Comparison of ENCODE assay signal across 8 cellular contexts in genomic region chr13:33016414-33017409, GRCh38. TPM values are rescaled to one million over a fixed set of nuclear protein-coding genes. Genes with fewer than 3 reads are reported as not detected.
DNase-seq lines count a peak whose midpoint lies in the region; ATAC-seq and TF ChIP-seq lines count a peak whose summit lies in the region.

Gene KL (plus strand): TSS chr13:33016423. CDS start chr13:33016441, 18 bp downstream.

- H3K4me3 ChIP-seq in Peyer's patch (peak within 1 kb of the TSS; percentile 37 to 79 (median 46)), esophagus (ENCODE audit: low read depth in 1 of 2, low read length in 2 of 2) (peak within 1 kb of the TSS; percentile 51 to 55), muscle layer of colon (ENCODE audit: low read depth in 1 of 2, low read length in 2 of 2) (peak within 1 kb of the TSS; percentile 43 to 75)

- H3K27ac Mint-ChIP-seq in HFFc6, result no peak within 1 kb of the TSS

- in situ Hi-C loops in G401 (cut with HindIII; ENCODE audit: low sequenced_read_pairs), result no loop called here

- WGBS in esophagus, 2 donors, result 2 to 5% methylated on average over 74 to 109 of the region's 109 CpGs

- H3K27me3 ChIP-seq in Peyer's patch (no peaks in the 10 kb centered on the region), esophagus (ENCODE audit: control insufficient read depth in 1 of 2, insufficient read depth in 2 of 2, low read length in 2 of 2) (no peaks in the 10 kb centered on the region), muscle layer of colon (ENCODE audit: control insufficient read depth in 1 of 2, insufficient read depth in 2 of 2, low read length in 2 of 2) (no peaks in the 10 kb centered on the region)

- H3K36me3 Mint-ChIP-seq in HFFc6 (ENCODE audit: low read depth), result no peaks in the 10 kb centered on the region

- TF ChIP-seq POLR2A in Peyer's patch (IDR thresholded peaks at IDR 0.05), result no peak

- peaks cover 9% of the 10 kb centered on the region for H3K4me1 Mint-ChIP-seq in HFFc6 (ENCODE audit: low read depth)

- DNase-seq in ELF-1 (ENCODE audit: low read depth, low spot score) (peak; percentile 58), Peyer's patch (peak in 1 of 3 donors; percentile 65), HFFc6 (no peak), G401 (ENCODE audit: low spot score) (no peak)

- no peaks in the 10 kb centered on the region for H3K9me3 Mint-ChIP-seq in HFFc6

- TF ChIP-seq CTCF in Peyer's patch (IDR thresholded peaks at IDR 0.05), result no peak
- no peak for TF ChIP-seq CTCF in HFFc6 (IDR thresholded peaks at IDR 0.05)

- H3K9me3 ChIP-seq in Peyer's patch, result no peaks in the 10 kb centered on the region
- H3K9me3 ChIP-seq in esophagus (ENCODE audit: control insufficient read depth in 2 of 2, insufficient read depth in 1 of 2, low read depth in 1 of 2, low read length in 1 of 2), result no peaks in the 10 kb centered on the region
- no peaks in the 10 kb centered on the region for H3K9me3 ChIP-seq in muscle layer of colon (ENCODE audit: low read length)

- H3K27ac ChIP-seq in Peyer's patch, result peak within 1 kb of the TSS; percentile 31 to 77 (median 64)
- peak within 1 kb of the TSS; percentile 36 to 41 for H3K27ac ChIP-seq in esophagus (ENCODE audit: low read depth in 2 of 2, low read length in 1 of 2)
- H3K27ac ChIP-seq in muscle layer of colon (ENCODE audit: low read depth, low read length), result peak within 1 kb of the TSS; percentile 73

- H3K27me3 Mint-ChIP-seq in HFFc6 (ENCODE audit: insufficient read depth), result peaks cover 37% of the 10 kb centered on the region

- H3K4me3 Mint-ChIP-seq in HFFc6, result no peak within 1 kb of the TSS

- no peak within 1 kb of the TSS for H3K9ac ChIP-seq in muscle layer of colon (ENCODE audit: low read length)

- peaks cover 0 to 10% (median 4%) of the 10 kb centered on the region in 4 donors for H3K4me1 ChIP-seq in Peyer's patch
- peaks cover 6 to 10% of the 10 kb centered on the region in 2 donors for H3K4me1 ChIP-seq in esophagus (ENCODE audit: control insufficient read depth in 2 of 2, insufficient read depth in 2 of 2, low read length in 1 of 2)
- no peaks in the 10 kb centered on the region for H3K4me1 ChIP-seq in muscle layer of colon (ENCODE audit: insufficient read depth, low read length)

- ATAC-seq in GM21619 (IDR thresholded peaks at IDR 0.05; ENCODE audit: unreplicated experiment) (peak; percentile 31), HG03520 (IDR thresholded peaks at IDR 0.05; ENCODE audit: unreplicated experiment) (no peak)

- H3K36me3 ChIP-seq in Peyer's patch, result no peaks in the 10 kb centered on the region
- no peaks in the 10 kb centered on the region for H3K36me3 ChIP-seq in esophagus (ENCODE audit: control insufficient read depth in 2 of 2, insufficient read depth in 2 of 2, low read length in 1 of 2)
- H3K36me3 ChIP-seq in muscle layer of colon (ENCODE audit: insufficient read depth, low read length), result no peaks in the 10 kb centered on the region

RNA-seq across cellular contexts. Expression of gene KL, which starts in this region (rescaled TPM):
- total RNA-seq in Peyer's patch, result 1 to 10 TPM; 2.5 to 7.0 (median 4.9) TPM
- under 1 TPM; 0.08 to 0.32 TPM for polyA plus RNA-seq in esophagus
- under 1 TPM in 1 of 6 experiments, not detected in 5; 0.07 TPM for total RNA-seq in HFFc6 (2021; fragmentation: NEBNext Ultra II Directional; extraction: Animal tissue kit (Norgen Biotek cat#: 25700))
- not detected in 2 replicates for total RNA-seq in G401 (2014; rRNA removed; shearing (Covaris generic))
